17 cellular contexts compared by ENCODE assay signal in genomic region chr1:198959032-198959431, GRCh38.
A peak's percentile ranks its signal among the peaks of the same experiment; 100 is the strongest.
DNase-seq lines count a peak whose midpoint lies in the region; ATAC-seq and TF ChIP-seq lines count a peak whose summit lies in the region.
"Had no signal": no experiment of that assay in that cellular context is flagged by ENCODE, and none has a peak within 500 bp of the region (broad histone marks: within the 10 kb centered on the region; RNA-seq: fewer than 3 reads in every experiment).

No MANE protein-coding gene starts in this region.

- H3K4me3 Mint-ChIP-seq in activated T-cell treated with anti-CD3 and anti-CD28 coated beads, Interleukin-2, amount 50 U/mL, for 24 hours = no peak overlapping the region
- H3K4me3 Mint-ChIP-seq in CD4-positive, alpha-beta memory T cell = peak overlapping the region in 1 of 8 donors; percentile 4
- H3K4me3 Mint-ChIP-seq in activated T-helper 2 cell treated with anti-CD3 and anti-CD28 coated beads, Interferon-gamma antibody, Interleukin-2, Interleukin-4, amounts not matched to agents 10 μg/mL and 5 μg/mL and 100 μg/mL, durations not matched to agents 14 hours and 24 hours and 36 hours (ENCODE audit: low read depth) = no peak overlapping the region
- H3K4me3 Mint-ChIP-seq: HFFc6 had no signal

- H3K9ac ChIP-seq in Loucy (ENCODE audit: low read depth, low read length, poor library complexity, severe bottlenecking) = peak overlapping the region; percentile 17

- no peaks in the 10 kb centered on the region for H3K79me2 ChIP-seq in Loucy (ENCODE audit: insufficient read depth, low read length)

- no peak for TF ChIP-seq CTCF in Loucy (conservative IDR thresholded peaks at IDR 0.05; ENCODE audit: low read length)

- intact Hi-C loops in CD4-positive, alpha-beta memory T cell (cut with micrococcal nuclease) = no loop called here
- intact Hi-C loops in activated T-helper 2 cell treated with anti-CD3 and anti-CD28 coated beads, Interferon-gamma antibody, Interleukin-2, Interleukin-4, amounts not matched to agents 10 μg/mL and 5 μg/mL and 100 μg/mL, durations not matched to agents 14 hours and 24 hours and 36 hours (cut with micrococcal nuclease) = loop anchor here (5.0 kb wide), 1 partner anchor 48 kb away; no protein-coding TSS in a partner anchor
- intact Hi-C loops in left colon (cut with DNase I, micrococcal nuclease) = no loop called here

- no peaks in the 10 kb centered on the region for H4K20me1 ChIP-seq in Loucy (ENCODE audit: insufficient read depth, low read length, poor library complexity, severe bottlenecking)

- peaks cover 9% of the 10 kb centered on the region for H3K9me3 Mint-ChIP-seq in activated T-cell treated with anti-CD3 and anti-CD28 coated beads, Interleukin-2, amount 50 U/mL, for 24 hours
- peaks cover 0 to 8% (median 6%) of the 10 kb centered on the region in 8 donors for H3K9me3 Mint-ChIP-seq in CD4-positive, alpha-beta memory T cell
- H3K9me3 Mint-ChIP-seq in activated T-helper 2 cell treated with anti-CD3 and anti-CD28 coated beads, Interferon-gamma antibody, Interleukin-2, Interleukin-4, amounts not matched to agents 10 μg/mL and 5 μg/mL and 100 μg/mL, durations not matched to agents 14 hours and 24 hours and 36 hours = peaks cover 70% of the 10 kb centered on the region

- ATAC-seq in left colon (no peak), HG02970 (IDR thresholded peaks at IDR 0.05; ENCODE audit: low FRiP score, unreplicated experiment) (no peak)
- ATAC-seq: Panc1 had no signal

- H3K27me3 Mint-ChIP-seq in activated T-cell treated with anti-CD3 and anti-CD28 coated beads, Interleukin-2, amount 50 U/mL, for 24 hours = no peaks in the 10 kb centered on the region
- H3K27me3 Mint-ChIP-seq in CD4-positive, alpha-beta memory T cell = no peaks in the 10 kb centered on the region
- H3K27me3 Mint-ChIP-seq in activated T-helper 2 cell treated with anti-CD3 and anti-CD28 coated beads, Interferon-gamma antibody, Interleukin-2, Interleukin-4, amounts not matched to agents 10 μg/mL and 5 μg/mL and 100 μg/mL, durations not matched to agents 14 hours and 24 hours and 36 hours (ENCODE audit: low read depth) = no peaks in the 10 kb centered on the region

- no peaks in the 10 kb centered on the region for H3K9me2 ChIP-seq in Loucy (replicated peaks; ENCODE audit: low read depth, low read length)

- peaks cover 24% of the 10 kb centered on the region for H3K4me1 Mint-ChIP-seq in activated T-cell treated with anti-CD3 and anti-CD28 coated beads, Interleukin-2, amount 50 U/mL, for 24 hours (ENCODE audit: low read depth)
- H3K4me1 Mint-ChIP-seq in CD4-positive, alpha-beta memory T cell = peaks cover 22 to 34% (median 28%) of the 10 kb centered on the region in 4 donors
- peaks cover 32% of the 10 kb centered on the region for H3K4me1 Mint-ChIP-seq in activated T-helper 2 cell treated with anti-CD3 and anti-CD28 coated beads, Interferon-gamma antibody, Interleukin-2, Interleukin-4, amounts not matched to agents 10 μg/mL and 5 μg/mL and 100 μg/mL, durations not matched to agents 14 hours and 24 hours and 36 hours (ENCODE audit: low read depth)

- H3K4me3 ChIP-seq in CD4-positive, alpha-beta memory T cell (ENCODE audit: low read length in 2 of 2) = no peak overlapping the region
- H3K4me3 ChIP-seq in Loucy (ENCODE audit: low read length, poor library complexity, severe bottlenecking) = peak overlapping the region; percentile 54

- H3K27ac Mint-ChIP-seq in activated T-cell treated with anti-CD3 and anti-CD28 coated beads, Interleukin-2, amount 50 U/mL, for 24 hours = peak overlapping the region; percentile 1
- peak overlapping the region in 2 of 7 donors; percentile 34 to 48 for H3K27ac Mint-ChIP-seq in CD4-positive, alpha-beta memory T cell
- H3K27ac Mint-ChIP-seq in activated T-helper 2 cell treated with anti-CD3 and anti-CD28 coated beads, Interferon-gamma antibody, Interleukin-2, Interleukin-4, amounts not matched to agents 10 μg/mL and 5 μg/mL and 100 μg/mL, durations not matched to agents 14 hours and 24 hours and 36 hours = peak overlapping the region; percentile 70
- H3K27ac Mint-ChIP-seq: HFFc6 had no signal

- peaks cover 26% of the 10 kb centered on the region for H3K4me1 ChIP-seq in CD4-positive, alpha-beta memory T cell (ENCODE audit: insufficient read depth, low read length)
- H3K4me1 ChIP-seq in Loucy (ENCODE audit: insufficient read depth, low read length, poor library complexity, severe bottlenecking) = peaks cover 33% of the 10 kb centered on the region

- CTCF ChIA-PET in CD4-positive, alpha-beta memory T cell (lab: Charles Lee; ENCODE audit: partially characterized antibody) = interaction anchor here (1.3 kb wide), 1 partner anchor 23 kb away, joined by 4 read pairs; no protein-coding TSS in a partner anchor

- no peaks in the 10 kb centered on the region for H3K9me3 ChIP-seq in CD4-positive, alpha-beta memory T cell (ENCODE audit: control insufficient read depth in 1 of 2, low read length in 2 of 2)
- H3K9me3 ChIP-seq in Loucy (ENCODE audit: insufficient read depth, low read depth, low read length) = peaks cover 10% of the 10 kb centered on the region

- H3K27me3 ChIP-seq in CD4-positive, alpha-beta memory T cell (ENCODE audit: insufficient read depth, low read length) = no peaks in the 10 kb centered on the region
- H3K27me3 ChIP-seq in Loucy (ENCODE audit: insufficient read depth, low read length, poor library complexity, severe bottlenecking) = no peaks in the 10 kb centered on the region

- no peaks in the 10 kb centered on the region for H3K36me3 ChIP-seq in CD4-positive, alpha-beta memory T cell (ENCODE audit: insufficient read depth, low read length)
- H3K36me3 ChIP-seq in Loucy (ENCODE audit: insufficient read depth, low read length) = no peaks in the 10 kb centered on the region

- POLR2A ChIA-PET in CD4-positive, alpha-beta memory T cell (lab: Charles Lee; ENCODE audit: partially characterized antibody) = interaction anchor here (1.1 kb wide), 1 partner anchor 22 kb away, joined by 4 read pairs; no protein-coding TSS in a partner anchor

- peak overlapping the region; percentile 68 for H3K4me2 ChIP-seq in Loucy (ENCODE audit: low read depth, low read length, poor library complexity, severe bottlenecking)

- no peak overlapping the region for H2AFZ ChIP-seq in Loucy (ENCODE audit: low read length)

- H3F3A ChIP-seq in Loucy (ENCODE audit: low read depth) = peaks cover 14% of the 10 kb centered on the region

- no peak for DNase-seq in activated T-cell treated with anti-CD3 and anti-CD28 coated beads, Interleukin-2, amount 50 U/mL, for 24 hours
- DNase-seq in activated T-cell treated with anti-CD3 and anti-CD28 coated beads for 4 hours = no peak
- peak in 4 of 5 donors; percentile 14 to 38 (median 23) for DNase-seq in CD4-positive, alpha-beta memory T cell
- DNase-seq in activated T-helper 2 cell treated with anti-CD3 and anti-CD28 coated beads, Interferon-gamma antibody, Interleukin-2, Interleukin-4, amounts not matched to agents 10 μg/mL and 5 μg/mL and 100 μg/mL, durations not matched to agents 14 hours and 24 hours and 36 hours (ENCODE audit: low spot score) = no peak
- DNase-seq in left colon = no peak
- DNase-seq in AG20443 (ENCODE audit: low spot score) = no peak
- DNase-seq: DMS53, HFFc6, Karpas-422, MM.1S, NCI-H1092 treated with DMSO at 0.1 percent for 48 hours, NCI-H2081 treated with DMSO at 0.1 percent for 48 hours, NCI-H510A treated with DMSO at 0.1 percent for 48 hours had no signal

- H3K27ac ChIP-seq in CD4-positive, alpha-beta memory T cell (ENCODE audit: low read depth, low read length) = no peak overlapping the region
- H3K27ac ChIP-seq: C4-2B had no signal

- H3K36me3 Mint-ChIP-seq in activated T-cell treated with anti-CD3 and anti-CD28 coated beads, Interleukin-2, amount 50 U/mL, for 24 hours (ENCODE audit: low read depth) = no peaks in the 10 kb centered on the region
- H3K36me3 Mint-ChIP-seq in CD4-positive, alpha-beta memory T cell = no peaks in the 10 kb centered on the region
- peaks cover 53% of the 10 kb centered on the region for H3K36me3 Mint-ChIP-seq in activated T-helper 2 cell treated with anti-CD3 and anti-CD28 coated beads, Interferon-gamma antibody, Interleukin-2, Interleukin-4, amounts not matched to agents 10 μg/mL and 5 μg/mL and 100 μg/mL, durations not matched to agents 14 hours and 24 hours and 36 hours (ENCODE audit: low read depth)

Comparison
In these comparisons a context has a peak if more than half of its experiments do, and no peak if none do; other contexts are left out.
1. DNase-seq: peak in CD4-positive, alpha-beta memory T cell (4 of 5); none in activated T-cell treated with anti-CD3 and anti-CD28 coated beads, Interleukin-2, amount 50 U/mL, for 24 hours (single experiment), activated T-cell treated with anti-CD3 and anti-CD28 coated beads for 4 hours (single experiment), activated T-helper 2 cell treated with anti-CD3 and anti-CD28 coated beads, Interferon-gamma antibody, Interleukin-2, Interleukin-4, amounts not matched to agents 10 μg/mL and 5 μg/mL and 100 μg/mL, durations not matched to agents 14 hours and 24 hours and 36 hours (single experiment), left colon (0 of 2) and AG20443 (single experiment).